11 cellular contexts compared by ENCODE assay signal in the genomic region with DNA sequence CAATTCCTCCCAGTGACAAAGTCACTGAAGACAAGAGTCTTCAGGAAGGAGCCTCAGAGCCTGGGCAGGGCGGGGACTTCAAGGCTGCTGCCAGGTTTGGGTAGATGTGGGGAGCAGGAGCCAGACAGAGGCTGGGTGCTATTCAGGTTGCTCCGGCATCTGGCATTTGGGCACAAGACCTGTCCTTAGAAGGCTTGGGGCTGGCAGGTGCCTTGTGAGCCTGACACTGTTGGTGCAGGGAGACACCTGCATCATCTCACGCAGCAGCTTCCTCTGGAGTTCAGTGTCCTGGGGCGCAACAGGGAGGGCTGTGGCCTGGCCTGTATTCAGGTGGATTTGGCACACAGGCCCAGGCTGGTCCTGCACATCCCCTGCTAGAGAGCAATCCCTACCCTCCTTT.
DNase-seq lines count a peak whose midpoint lies in the region; ATAC-seq and TF ChIP-seq lines count a peak whose summit lies in the region.
"Had no signal": no experiment of that assay in that cellular context is flagged by ENCODE, and none has a peak within 500 bp of the region (broad histone marks: within the 10 kb centered on the region; RNA-seq: fewer than 3 reads in every experiment).

No MANE protein-coding gene starts in this region.

- intact Hi-C loops in stomach (cut with DNase I; ENCODE audit: low total_unique reads) = no loop called here

- no peak for TF ChIP-seq POLR2A in stomach (IDR thresholded peaks at IDR 0.05)

- H4K20me1 ChIP-seq in GM23338 (replicated peaks; ENCODE audit: insufficient read depth) = peaks cover 9% of the 10 kb centered on the region; the same call in 1 of the 2 replicates

- H2AFZ ChIP-seq in GM23338 = no peak overlapping the region

- no peaks in the 10 kb centered on the region for H3K9me3 ChIP-seq in stomach

- no peak overlapping the region for H3K4me2 ChIP-seq in GM23338

- H3K27me3 ChIP-seq in GM23338 (ENCODE audit: insufficient read depth) (no peaks in the 10 kb centered on the region), layer of hippocampus (ENCODE audit: control insufficient read depth, insufficient read depth, low read length) (no peaks in the 10 kb centered on the region), stomach (no peaks in the 10 kb centered on the region)

- DNase-seq in GM23338 (ENCODE audit: low spot score) (no peak), stomach (no peak), NCI-H2107 treated with DMSO at 0.1 percent for 48 hours (lab: John Stamatoyannopoulos, UW; ENCODE audit: unreplicated experiment) (no peak), NCI-H446 (lab: John Stamatoyannopoulos, UW) (no peak), NCI-H345 treated with DMSO at 0.1 percent for 48 hours (lab: John Stamatoyannopoulos, UW; ENCODE audit: unreplicated experiment) (no peak)
- DNase-seq: activated naive CD4-positive, alpha-beta T cell treated with anti-CD3 and anti-CD28 coated beads for 36 hours; NCI-H524 treated with DMSO at 0.1 percent for 48 hours had no signal

- no peaks in the 10 kb centered on the region for H3K9me3 Mint-ChIP-seq in GM23338
- H3K9me3 Mint-ChIP-seq: activated naive CD4-positive, alpha-beta T cell treated with anti-CD3 and anti-CD28 coated beads for 36 hours; stimulated activated naive CD8-positive, alpha-beta T cell treated with anti-CD3 and anti-CD28 coated beads, Interleukin-15, Interleukin-2, amounts not matched to agents 100 ng/mL and 50 ng/mL, for 24 hours had no signal

- H3K27ac Mint-ChIP-seq in GM23338 = peak overlapping the region; percentile 64; the same call in 1 of the 2 replicates
- H3K27ac Mint-ChIP-seq: activated naive CD4-positive, alpha-beta T cell treated with anti-CD3 and anti-CD28 coated beads for 36 hours had no signal

- peaks cover 19% of the 10 kb centered on the region for H3K4me1 Mint-ChIP-seq in GM23338

- H3K4me3 Mint-ChIP-seq in GM23338 = no peak overlapping the region
- H3K4me3 Mint-ChIP-seq: activated naive CD4-positive, alpha-beta T cell treated with anti-CD3 and anti-CD28 coated beads for 36 hours; stimulated activated naive CD8-positive, alpha-beta T cell treated with anti-CD3 and anti-CD28 coated beads, Interleukin-15, Interleukin-2, amounts not matched to agents 100 ng/mL and 50 ng/mL, for 24 hours had no signal

- H3K36me3 Mint-ChIP-seq in GM23338 (ENCODE audit: low read depth) = no peaks in the 10 kb centered on the region

- TF ChIP-seq CTCF in GM23338 (conservative IDR thresholded peaks at IDR 0.05; ENCODE audit: low read depth in 2 of 2) = no peak
- TF ChIP-seq CTCF in stomach (IDR thresholded peaks at IDR 0.05) = no peak

- no peak overlapping the region for H3K27ac ChIP-seq in GM23338 (ENCODE audit: low read depth)
- H3K27ac ChIP-seq in angular gyrus (ENCODE audit: low read depth, low read length) = peak overlapping the region; percentile 74
- peak overlapping the region; percentile 67 for H3K27ac ChIP-seq in layer of hippocampus (ENCODE audit: low read depth, low read length)
- H3K27ac ChIP-seq in stomach = peak overlapping the region; percentile 13 to 77 (median 74)

- H3K4me1 ChIP-seq in GM23338 (ENCODE audit: insufficient read depth) = no peaks in the 10 kb centered on the region; the same call in 1 of the 2 replicates
- H3K4me1 ChIP-seq in stomach = peaks cover 53 to 85% (median 67%) of the 10 kb centered on the region in 4 donors

- no peak for TF ChIP-seq EP300 in stomach (IDR thresholded peaks at IDR 0.05)

- no peaks in the 10 kb centered on the region for H3K36me3 ChIP-seq in GM23338 (ENCODE audit: insufficient read depth)
- H3K36me3 ChIP-seq in stomach = peaks cover 0 to 12% (median 9%) of the 10 kb centered on the region in 4 donors

- 81 to 91% (median 84%) methylated on average over 4 of the region's 4 CpGs for WGBS in stomach, 5 donors

- H3K9me2 ChIP-seq in GM23338 (ENCODE audit: insufficient read depth) = no peaks in the 10 kb centered on the region

- H3K27me3 Mint-ChIP-seq in GM23338 (ENCODE audit: insufficient read depth, low read depth, poor library complexity) = peaks cover 12% of the 10 kb centered on the region
- H3K27me3 Mint-ChIP-seq: stimulated activated naive CD8-positive, alpha-beta T cell treated with anti-CD3 and anti-CD28 coated beads, Interleukin-15, Interleukin-2, amounts not matched to agents 100 ng/mL and 50 ng/mL, for 24 hours had no signal

- ATAC-seq in GM23338 (no peak), GM19452 (IDR thresholded peaks at IDR 0.05; ENCODE audit: unreplicated experiment) (no peak)

- no peaks in the 10 kb centered on the region for H3F3A ChIP-seq in GM23338 (replicated peaks; ENCODE audit: low read depth)

- H3K4me3 ChIP-seq in GM23338 = no peak overlapping the region
- no peak overlapping the region for H3K4me3 ChIP-seq in stomach

- H3K79me2 ChIP-seq in GM23338 (replicated peaks; ENCODE audit: insufficient read depth) = peaks cover 12% of the 10 kb centered on the region

TF ChIP-seq in GM23338, 12 proteins besides CTCF, POLR2A, EP300 and RAD21:
- TF ChIP-seq ZNF331 (CRISPR knock-in tag; IDR thresholded peaks at IDR 0.05; ENCODE audit: low read depth) = no peak
- no peak for TF ChIP-seq CREB1 (CRISPR knock-in tag; IDR thresholded peaks at IDR 0.05; ENCODE audit: low read depth)
